16 cellular contexts compared by ENCODE assay signal in the genomic region with DNA sequence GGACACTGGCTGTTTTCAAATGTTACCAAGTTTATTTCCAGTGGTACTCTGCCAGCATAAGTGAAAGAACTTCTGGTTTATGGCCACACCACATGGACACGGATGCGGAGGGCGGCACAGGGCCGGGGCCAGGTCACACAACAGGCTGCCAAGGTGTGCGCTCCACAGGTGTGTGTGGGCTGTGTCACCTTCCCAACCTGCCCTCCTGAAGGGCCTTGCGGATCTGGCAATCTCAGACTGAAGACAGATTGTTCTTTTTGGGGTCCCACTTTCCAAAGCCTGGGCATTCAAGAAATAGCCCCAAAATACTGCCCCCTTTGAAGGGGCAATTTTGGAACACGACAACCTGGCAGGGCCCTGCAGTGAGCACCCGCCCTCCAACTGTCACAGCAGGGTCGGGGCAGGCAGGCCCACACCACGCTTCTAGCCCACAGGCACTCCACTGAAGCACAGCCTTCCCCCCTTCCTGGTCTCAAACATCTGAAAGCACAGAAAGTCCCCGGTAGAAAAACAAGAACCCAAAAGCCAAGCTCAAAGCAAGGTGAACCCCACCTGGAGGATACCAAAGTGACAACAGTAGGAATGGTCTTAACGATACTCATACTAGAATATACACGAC. TPM values are rescaled to one million over a fixed set of nuclear protein-coding genes. Genes with fewer than 3 reads are reported as not detected.
DNase-seq lines count a peak whose midpoint lies in the region; ATAC-seq and TF ChIP-seq lines count a peak whose summit lies in the region.
"Had no signal": no experiment of that assay in that cellular context is flagged by ENCODE, and none has a peak within 500 bp of the region (broad histone marks: within the 10 kb centered on the region; RNA-seq: fewer than 3 reads in every experiment).

No MANE protein-coding gene starts in this region.

- H3K27ac Mint-ChIP-seq in dendritic cell treated with granulocyte-macrophage colony-stimulating factor and Interleukin-4, amounts not matched to agents 40 ng/mL and 50 ng/mL, for 4 days = peak overlapping the region; percentile 41
- no peak overlapping the region for H3K27ac Mint-ChIP-seq in neural progenitor cell

- H4K20me1 ChIP-seq in BLaER1 (peaks cover 77% of the 10 kb centered on the region), PC-3 (ENCODE audit: low read length) (peaks cover 71% of the 10 kb centered on the region), neural progenitor cell (ENCODE audit: low read depth) (peaks cover 77% of the 10 kb centered on the region), PC-9 (ENCODE audit: insufficient read depth) (peaks cover 76% of the 10 kb centered on the region)

- BruUV-seq in PC-3 (replicated peaks; lab: Mats Ljungman, UMichigan) (no TSS peak), PC-9 (replicated peaks; lab: Mats Ljungman, UMichigan) (no TSS peak)

- no peak for DNase-seq in PC-3
- no peak for DNase-seq in neural progenitor cell (ENCODE audit: low spot score)
- no peak for DNase-seq in PC-9
- DNase-seq in NCI-H187 (lab: John Stamatoyannopoulos, UW) = no peak
- no peak for DNase-seq in stimulated activated CD4-positive, alpha-beta T cell treated with anti-CD3 and anti-CD28 coated beads, Interleukin-4, amount 100 ng/mL, for 24 hours
- DNase-seq: midbrain; NCI-H774; stimulated activated CD4-positive, alpha-beta T cell treated with anti-CD3 and anti-CD28 coated beads, Interleukin-15, amount 100 ng/mL, for 24 hours; WERI-Rb-1 had no signal

- peaks cover 63% of the 10 kb centered on the region for H3K4me1 ChIP-seq in BLaER1
- peaks cover 65% of the 10 kb centered on the region for H3K4me1 ChIP-seq in PC-3 (ENCODE audit: insufficient read depth, low read length)
- peaks cover 18% of the 10 kb centered on the region for H3K4me1 ChIP-seq in neural progenitor cell
- H3K4me1 ChIP-seq in PC-9 (replicated peaks; ENCODE audit: insufficient read depth) = peaks cover 46% of the 10 kb centered on the region

- no peaks in the 10 kb centered on the region for H3K9me3 ChIP-seq in BLaER1
- no peaks in the 10 kb centered on the region for H3K9me3 ChIP-seq in PC-3 (ENCODE audit: low read length)
- no peaks in the 10 kb centered on the region for H3K9me3 ChIP-seq in neural progenitor cell (ENCODE audit: low read depth)
- no peaks in the 10 kb centered on the region for H3K9me3 ChIP-seq in PC-9 (ENCODE audit: insufficient read depth, low read depth)
- H3K9me3 ChIP-seq: thoracic aorta had no signal

- ATAC-seq in PC-3 = no peak
- no peak for ATAC-seq in GM21528 (IDR thresholded peaks at IDR 0.05; ENCODE audit: low FRiP score, unreplicated experiment)

- no peak overlapping the region for H3K4me3 ChIP-seq in BLaER1
- H3K4me3 ChIP-seq in PC-3 (ENCODE audit: low read length) = no peak overlapping the region; the same call in 1 of the 2 replicates
- no peak overlapping the region for H3K4me3 ChIP-seq in neural progenitor cell
- no peak overlapping the region for H3K4me3 ChIP-seq in PC-9
- H3K4me3 ChIP-seq: thoracic aorta had no signal

- intact Hi-C loops in PC-3 (cut with micrococcal nuclease) (loop anchor here (2.0 kb wide), 1 partner anchor 19 kb away; no protein-coding TSS in a partner anchor), PC-9 (cut with micrococcal nuclease; ENCODE audit: unreplicated experiment) (no loop called here)
- intact Hi-C loops in dendritic cell treated with granulocyte-macrophage colony-stimulating factor and Interleukin-4, amounts not matched to agents 40 ng/mL and 50 ng/mL, for 4 days (cut with micrococcal nuclease) = loop anchor here (10.0 kb wide), 1 partner anchor 45 kb away; a partner anchor contains a TSS

- peaks cover 73% of the 10 kb centered on the region for H3K4me1 Mint-ChIP-seq in dendritic cell treated with granulocyte-macrophage colony-stimulating factor and Interleukin-4, amounts not matched to agents 40 ng/mL and 50 ng/mL, for 4 days (ENCODE audit: low read depth)
- H3K4me1 Mint-ChIP-seq in neural progenitor cell = peaks cover 40% of the 10 kb centered on the region

- H3K36me3 ChIP-seq in BLaER1 (peaks cover 73% of the 10 kb centered on the region), PC-3 (ENCODE audit: low read depth, low read length) (peaks cover 25% of the 10 kb centered on the region), neural progenitor cell (peaks cover 9% of the 10 kb centered on the region), PC-9 (ENCODE audit: low read depth) (peaks cover 24% of the 10 kb centered on the region)

- H2AFZ ChIP-seq in PC-3 (ENCODE audit: low read length) (no peak overlapping the region), neural progenitor cell (replicated peaks) (no peak overlapping the region), PC-9 (no peak overlapping the region)

- no peaks in the 10 kb centered on the region for H3K9me2 ChIP-seq in PC-3 (replicated peaks; ENCODE audit: low read length)
- H3K9me2 ChIP-seq in PC-9 (ENCODE audit: insufficient read depth) = no peaks in the 10 kb centered on the region

- peak overlapping the region; percentile 7 for H3K4me3 Mint-ChIP-seq in dendritic cell treated with granulocyte-macrophage colony-stimulating factor and Interleukin-4, amounts not matched to agents 40 ng/mL and 50 ng/mL, for 4 days
- peak overlapping the region; percentile 52 for H3K4me3 Mint-ChIP-seq in neural progenitor cell

- H3K79me2 ChIP-seq in PC-3 (ENCODE audit: low read length) (peaks cover 92% of the 10 kb centered on the region), neural progenitor cell (ENCODE audit: low read depth) (peaks cover 82% of the 10 kb centered on the region), PC-9 (ENCODE audit: low read depth) (peaks cover 81% of the 10 kb centered on the region)

- H3K9ac ChIP-seq in BLaER1 = peak overlapping the region; percentile 41; the same call in 1 of the 2 replicates
- H3K9ac ChIP-seq in PC-3 (ENCODE audit: low read length) = no peak overlapping the region
- no peak overlapping the region for H3K9ac ChIP-seq in neural progenitor cell

- H3F3A ChIP-seq in PC-3 (ENCODE audit: low read length, unreplicated experiment) (peaks cover 15% of the 10 kb centered on the region), neural progenitor cell (ENCODE audit: low read depth) (peaks cover 9% of the 10 kb centered on the region), PC-9 (ENCODE audit: insufficient read depth, low read depth) (peaks cover 44% of the 10 kb centered on the region)

- POLR2A ChIA-PET in PC-3 (lab: Charles Lee; ENCODE audit: unreplicated experiment) (interaction anchor here (0.6 kb wide), 1 partner anchor 38 kb away, joined by 4 read pairs; no protein-coding TSS in a partner anchor), PC-9 (lab: Charles Lee; ENCODE audit: unreplicated experiment) (interaction anchor here (0.7 kb wide), 1 partner anchor 247 kb away, joined by 3 read pairs; a partner anchor contains a TSS)

- no peaks in the 10 kb centered on the region for H3K27me3 ChIP-seq in BLaER1
- no peaks in the 10 kb centered on the region for H3K27me3 ChIP-seq in PC-3 (ENCODE audit: low read length)
- H3K27me3 ChIP-seq in neural progenitor cell = peaks cover 4% of the 10 kb centered on the region
- H3K27me3 ChIP-seq in PC-9 (ENCODE audit: insufficient read depth, low read depth) = no peaks in the 10 kb centered on the region

- H3K27ac ChIP-seq in BLaER1 = no peak overlapping the region
- no peak overlapping the region for H3K27ac ChIP-seq in PC-3 (ENCODE audit: low read length)
- H3K27ac ChIP-seq in neural progenitor cell = no peak overlapping the region
- H3K27ac ChIP-seq in PC-9 = no peak overlapping the region
- H3K27ac ChIP-seq: thoracic aorta, WERI-Rb-1 had no signal

- TF ChIP-seq CTCF in PC-3 (conservative IDR thresholded peaks at IDR 0.05; ENCODE audit: low read depth, low read length) (no peak), neural progenitor cell (IDR thresholded peaks at IDR 0.05) (no peak), PC-9 (conservative IDR thresholded peaks at IDR 0.05) (no peak)

- H3K27me3 Mint-ChIP-seq in dendritic cell treated with granulocyte-macrophage colony-stimulating factor and Interleukin-4, amounts not matched to agents 40 ng/mL and 50 ng/mL, for 4 days = no peaks in the 10 kb centered on the region
- peaks cover 2% of the 10 kb centered on the region for H3K27me3 Mint-ChIP-seq in neural progenitor cell (ENCODE audit: insufficient read depth, low read depth)

- CTCF ChIA-PET in PC-3 (lab: Charles Lee) (no interaction called here), PC-9 (lab: Charles Lee) (no interaction called here)

- no peaks in the 10 kb centered on the region for H3K9me3 Mint-ChIP-seq in dendritic cell treated with granulocyte-macrophage colony-stimulating factor and Interleukin-4, amounts not matched to agents 40 ng/mL and 50 ng/mL, for 4 days
- H3K9me3 Mint-ChIP-seq in neural progenitor cell = no peaks in the 10 kb centered on the region

- peaks cover 85% of the 10 kb centered on the region for H3K36me3 Mint-ChIP-seq in dendritic cell treated with granulocyte-macrophage colony-stimulating factor and Interleukin-4, amounts not matched to agents 40 ng/mL and 50 ng/mL, for 4 days (ENCODE audit: low read depth)
- H3K36me3 Mint-ChIP-seq in neural progenitor cell = peaks cover 35% of the 10 kb centered on the region

- peak overlapping the region; percentile 8 for H3K4me2 ChIP-seq in BLaER1
- H3K4me2 ChIP-seq in PC-3 (ENCODE audit: low read length) = peak overlapping the region; percentile 98
- H3K4me2 ChIP-seq in neural progenitor cell = no peak overlapping the region
- no peak overlapping the region for H3K4me2 ChIP-seq in PC-9

RNA-seq across cellular contexts. Expression of a gene that starts 3.5 kb away (rescaled TPM):
- 58.6 and 73.5 TPM in 2 replicates for total RNA-seq in PC-3 (2014; rRNA removed)
- 41.5 and 60.7 TPM in 2 replicates for total RNA-seq in neural progenitor cell (ENCODE audit: low replicate concordance)
- 151 and 181 TPM in 2 replicates for total RNA-seq in PC-9 (2021)

RNA-seq across cellular contexts. Expression of a gene that starts 41.1 kb away (rescaled TPM):
- 286 and 447 TPM in 2 replicates for total RNA-seq in PC-3 (2014; rRNA removed)
- total RNA-seq in neural progenitor cell (ENCODE audit: low replicate concordance) = 21.0 and 82.9 TPM in 2 replicates
- total RNA-seq in PC-9 (2021) = 157 and 198 TPM in 2 replicates

RNA-seq across cellular contexts. Expression of a gene that starts 47.4 kb away (rescaled TPM):
- total RNA-seq in PC-3 (2014; rRNA removed) (0.15 and 0.98 TPM in 2 replicates), neural progenitor cell (ENCODE audit: low replicate concordance) (0.62 TPM in 1 of 2 replicates, not detected in the other), PC-9 (2021) (0.48 and 0.68 TPM in 2 replicates)
- total RNA-seq: bronchial epithelial cell, glomerular endothelial cell, M059J had no signal

RNA-seq across cellular contexts. Expression of a gene that starts 57.3 kb away (rescaled TPM):
- total RNA-seq in PC-3 (2014; rRNA removed) = 35.0 and 36.6 TPM in 2 replicates
- 15.0 and 29.8 TPM in 2 replicates for total RNA-seq in neural progenitor cell (ENCODE audit: low replicate concordance)
- 138 and 140 TPM in 2 replicates for total RNA-seq in PC-9 (2021)

Comparison
In these comparisons a context has a peak if more than half of its experiments do, and no peak if none do; other contexts are left out.
1. H3K4me2 ChIP-seq: peak in BLaER1 (single experiment) and PC-3 (single experiment); none in neural progenitor cell (single experiment) and PC-9 (single experiment).